In the genomic region with DNA sequence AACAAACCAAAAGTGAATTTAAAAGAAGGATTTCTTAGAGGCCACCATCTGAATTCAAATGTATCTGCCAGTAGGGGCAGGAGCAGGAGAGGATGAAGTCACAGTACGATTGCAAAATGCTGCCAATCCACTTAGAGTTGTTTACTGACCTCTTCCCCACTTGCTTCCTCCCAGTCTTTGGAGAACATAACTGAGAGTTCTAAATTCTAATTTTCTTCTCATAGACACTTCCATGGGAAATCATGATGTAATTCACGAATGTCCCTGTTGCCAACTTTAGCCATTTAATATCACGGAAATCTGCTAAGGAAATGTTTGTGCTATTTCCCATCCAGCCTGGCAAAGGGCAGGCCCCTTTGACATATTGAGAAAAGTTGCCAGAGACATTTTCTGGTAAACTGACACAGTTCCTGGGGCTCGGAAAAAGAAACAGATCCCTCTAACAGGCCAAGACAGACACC, we compare ENCODE assay signal across 8 cellular contexts. TPM values are rescaled to one million over a fixed set of nuclear protein-coding genes. Genes with fewer than 3 reads are reported as not detected.
DNase-seq lines count a peak whose midpoint lies in the region; ATAC-seq, FAIRE-seq and TF ChIP-seq lines count a peak whose summit lies in the region.

No MANE protein-coding gene starts in this region.

- H3K27me3 Mint-ChIP-seq in Calu3 (ENCODE audit: unreplicated experiment): no peaks in the 10 kb centered on the region

- no peak overlapping the region for H3K4me3 ChIP-seq in fibroblast of mammary gland (ENCODE audit: control insufficient read depth, low read depth, low read length)
- no peak overlapping the region for H3K4me3 ChIP-seq in pancreas

- ATAC-seq in pancreas (peak in 3 of 4 donors; percentile 66 to 84 (median 74)), GM19324 (IDR thresholded peaks at IDR 0.05; ENCODE audit: low FRiP score, unreplicated experiment) (no peak), GM21528 (IDR thresholded peaks at IDR 0.05; ENCODE audit: low FRiP score, unreplicated experiment) (no peak)

- intact Hi-C loops in Calu3 (cut with micrococcal nuclease; ENCODE audit: unreplicated experiment): no loop called here
- intact Hi-C loops in pancreas (cut with DNase I): no loop called here

- FAIRE-seq in pancreas (lab: Jason Lieb, UNC): no peak

- no peaks in the 10 kb centered on the region for H3K9me3 Mint-ChIP-seq in Calu3 (ENCODE audit: low read depth, unreplicated experiment)

- no TSS peak for BruUV-seq in Calu3 (replicated peaks; lab: Mats Ljungman, UMichigan)

- TF ChIP-seq CTCF in Calu3 (IDR thresholded peaks at IDR 0.05; ENCODE audit: unreplicated experiment): no peak
- TF ChIP-seq CTCF in fibroblast of mammary gland (conservative IDR thresholded peaks at IDR 0.05; ENCODE audit: control insufficient read depth, insufficient read depth, low read depth, low read length): peak; percentile 54
- TF ChIP-seq CTCF in pancreas (IDR thresholded peaks at IDR 0.05): no peak

- H3K4me3 Mint-ChIP-seq in Calu3 (ENCODE audit: low read depth, unreplicated experiment): no peak overlapping the region

- H3K27me3 ChIP-seq in pancreas: no peaks in the 10 kb centered on the region

- H3K9me3 ChIP-seq in pancreas: no peaks in the 10 kb centered on the region

- 58 to 64% methylated on average over 4 of the region's 4 CpGs for WGBS in pancreas, 2 donors

- no peaks in the 10 kb centered on the region for H3K36me3 Mint-ChIP-seq in Calu3 (ENCODE audit: insufficient read depth, unreplicated experiment)

- peak; percentile 6 for DNase-seq in Calu3
- peak; percentile 59 for DNase-seq in NOMO-1 treated with dmso at 0.1 percent for 144 hours (lab: John Stamatoyannopoulos, UW; ENCODE audit: unreplicated experiment)
- DNase-seq in fibroblast of mammary gland (ENCODE audit: low read depth): peak; percentile 92
- peak in 1 of 6 donors; percentile 20 for DNase-seq in pancreas
- DNase-seq in HK-2 (ENCODE audit: unreplicated experiment): no peak
- DNase-seq in stimulated activated naive CD4-positive, alpha-beta T cell treated with Interleukin-2 at 50 U/mL for 16 hours (lab: John Stamatoyannopoulos, UW): no peak

- H3K4me1 Mint-ChIP-seq in Calu3 (ENCODE audit: low read depth, unreplicated experiment): peaks cover 12% of the 10 kb centered on the region

- no peaks in the 10 kb centered on the region for H3K4me1 ChIP-seq in pancreas

- CTCF ChIA-PET in Calu3 (lab: Charles Lee): no interaction called here

- peak overlapping the region in 2 of 4 donors; percentile 1 to 23 for H3K27ac ChIP-seq in pancreas

- no peak overlapping the region for H3K27ac Mint-ChIP-seq in Calu3 (ENCODE audit: unreplicated experiment)

- no peaks in the 10 kb centered on the region for H3K36me3 ChIP-seq in pancreas

RNA-seq across cellular contexts. Expression of a gene that starts 33.6 kb away (rescaled TPM):
- total RNA-seq in Calu3 (2022) (11.4 and 17.3 TPM in 2 replicates), pancreas (1 to 10 TPM; 2.0 to 4.4 (median 3.3) TPM)
- 1 to 10 TPM; 1.6 to 3.0 TPM for polyA plus RNA-seq in pancreas

Comparison
In these comparisons a context has a peak if more than half of its experiments do, and no peak if none do; other contexts are left out.
1. DNase-seq: peak in Calu3 (single experiment), NOMO-1 treated with dmso at 0.1 percent for 144 hours (single experiment) and fibroblast of mammary gland (single experiment); none in HK-2 (single experiment) and stimulated activated naive CD4-positive, alpha-beta T cell treated with Interleukin-2 at 50 U/mL for 16 hours (single experiment).
2. ATAC-seq: peak in pancreas (3 of 4); none in GM19324 (single experiment) and GM21528 (single experiment).